ENCODE assay signal across 19 cellular contexts in the genomic region with DNA sequence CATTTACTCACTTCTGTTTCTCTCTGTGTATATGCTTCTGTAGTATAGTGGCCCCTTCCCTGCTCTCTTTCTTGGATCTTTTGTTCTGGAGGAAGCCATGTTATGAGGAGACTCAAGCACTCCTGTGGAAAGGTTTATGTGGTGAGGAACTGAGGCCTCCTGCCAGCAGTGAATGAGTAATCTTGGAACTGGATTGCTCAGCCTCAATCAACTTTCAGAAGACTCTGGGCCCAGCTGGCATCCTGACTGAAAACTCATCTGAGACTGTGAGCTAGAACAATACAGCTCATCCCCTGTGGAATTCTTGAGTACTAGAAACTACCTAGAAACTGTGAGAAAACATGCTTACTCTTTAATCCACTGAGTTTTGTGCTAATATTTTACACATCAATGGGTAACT.
"Had no signal": no experiment of that assay in that cellular context is flagged by ENCODE, and none has a peak within 500 bp of the region (broad histone marks: within the 10 kb centered on the region; RNA-seq: fewer than 3 reads in every experiment).

No MANE protein-coding gene starts in this region.

- H3K4me3 Mint-ChIP-seq: naive thymus-derived CD8-positive, alpha-beta T cell; stimulated activated naive B cell treated with anti-CD40 and anti-IgM and Interleukin-4, amounts not matched to agents 10 μg/mL and 1 μg/mL and 100 μg/mL, for 72 hours; stimulated activated naive CD8-positive, alpha-beta T cell treated with anti-CD3 and anti-CD28 coated beads, Interleukin-15, amount 100 ng/mL, for 72 hours had no signal

- H3K27ac Mint-ChIP-seq: naive thymus-derived CD8-positive, alpha-beta T cell; stimulated activated naive B cell treated with anti-CD40 and anti-IgM and Interleukin-4, amounts not matched to agents 10 μg/mL and 1 μg/mL and 100 μg/mL, for 72 hours had no signal

- H3K4me1 Mint-ChIP-seq: naive thymus-derived CD8-positive, alpha-beta T cell; stimulated activated naive B cell treated with anti-CD40 and anti-IgM and Interleukin-4, amounts not matched to agents 10 μg/mL and 1 μg/mL and 100 μg/mL, for 72 hours; stimulated activated naive CD8-positive, alpha-beta T cell treated with anti-CD3 and anti-CD28 coated beads, Interleukin-15, amount 100 ng/mL, for 72 hours had no signal

- H3K36me3 Mint-ChIP-seq: stimulated activated naive B cell treated with anti-CD40 and anti-IgM and Interleukin-4, amounts not matched to agents 10 μg/mL and 1 μg/mL and 100 μg/mL, for 72 hours had no signal

- DNase-seq: cortex of kidney; dorsolateral prefrontal cortex; effector CD8-positive, alpha-beta T cell; glutamatergic neuron; islet precursor cell; mammary epithelial cell; mucosa of descending colon; naive thymus-derived CD8-positive, alpha-beta T cell; psoas muscle; retina; right lobe of liver; stimulated activated CD4-positive, alpha-beta T cell treated with anti-CD3 and anti-CD28 coated beads, Interleukin-1b, Interleukin-23, amount 100 ng/mL, for 48 hours; stimulated activated CD4-positive, alpha-beta T cell treated with anti-CD3 and anti-CD28 coated beads, Interleukin-4, amount 100 ng/mL, for 4 hours; stimulated activated naive B cell treated with anti-CD40 and anti-IgM and Interleukin-4, amounts not matched to agents 10 μg/mL and 1 μg/mL and 100 μg/mL, for 72 hours; stimulated activated naive CD8-positive, alpha-beta T cell treated with anti-CD3 and anti-CD28 coated beads, Interleukin-15, amount 100 ng/mL, for 72 hours; testis; transverse colon had no signal

- ATAC-seq: gastroesophageal sphincter; left lobe of liver; mucosa of descending colon; naive thymus-derived CD8-positive, alpha-beta T cell; psoas muscle; right lobe of liver; stimulated activated naive B cell treated with anti-CD40 and anti-IgM and Interleukin-4, amounts not matched to agents 10 μg/mL and 1 μg/mL and 100 μg/mL, for 72 hours; stimulated activated naive CD8-positive, alpha-beta T cell treated with anti-CD3 and anti-CD28 coated beads, Interleukin-15, amount 100 ng/mL, for 72 hours had no signal
